ENCODE assay signal across 38 cellular contexts in the genomic region with DNA sequence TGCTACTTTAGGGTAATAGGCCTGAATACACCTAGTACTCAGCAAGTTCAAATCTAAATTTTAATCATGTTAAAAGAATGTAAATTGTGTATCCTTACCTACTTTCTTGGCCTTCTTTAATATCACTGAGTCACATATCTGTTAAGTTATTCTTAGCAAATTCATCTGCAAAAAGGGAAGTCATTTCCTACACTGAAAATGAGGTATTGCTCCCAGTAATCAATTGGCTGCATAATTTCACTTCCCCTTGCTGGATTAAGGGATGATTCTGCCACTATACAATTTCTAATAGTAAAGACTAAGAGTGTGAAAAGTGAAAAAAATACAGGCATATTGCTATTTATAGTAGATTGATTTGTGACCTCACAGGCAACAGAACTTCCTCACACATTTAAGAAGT. TPM values are rescaled to one million over a fixed set of nuclear protein-coding genes. Genes with fewer than 3 reads are reported as not detected.
A peak's percentile ranks its signal among the peaks of the same experiment; 100 is the strongest.
DNase-seq lines count a peak whose midpoint lies in the region; ATAC-seq, FAIRE-seq and TF ChIP-seq lines count a peak whose summit lies in the region.
"Had no signal": no experiment of that assay in that cellular context is flagged by ENCODE, and none has a peak within 500 bp of the region (broad histone marks: within the 10 kb centered on the region; RNA-seq: fewer than 3 reads in every experiment).

No MANE protein-coding gene starts in this region.

- H2AFZ ChIP-seq in K562 (ENCODE audit: low read depth, low read length): no peak overlapping the region

- H3K27ac ChIP-seq in K562 (ENCODE audit: extremely low read depth, low read depth, low read length): no peak overlapping the region
- H3K27ac ChIP-seq: epithelial cell of prostate, neutrophil, right lobe of liver, stomach, thyroid gland, uterus had no signal

- H3K9me1 ChIP-seq in K562 (ENCODE audit: control insufficient read depth, insufficient read depth, low read length): no peaks in the 10 kb centered on the region

- TF ChIP-seq EP300 in K562 (IDR thresholded peaks at IDR 0.05; ENCODE audit: low read length): no peak

- H3K36me3 ChIP-seq in K562 (ENCODE audit: control insufficient read depth, insufficient read depth, low read length): no peaks in the 10 kb centered on the region
- H3K36me3 ChIP-seq: neutrophil, right lobe of liver, stomach, thyroid gland, uterus had no signal

- H3K4me1 ChIP-seq in K562 (replicated peaks in 1 of 2; ENCODE audit: control insufficient read depth in 2 of 2, insufficient read depth in 2 of 2, low read length in 2 of 2): peaks cover 0 to 6% of the 10 kb centered on the region in 2 experiments; a peak in 1 of 5 replicates
- H3K4me1 ChIP-seq: right lobe of liver, uterus had no signal

- H3K36me3 Mint-ChIP-seq in naive thymus-derived CD8-positive, alpha-beta T cell: no peaks in the 10 kb centered on the region
- H3K36me3 Mint-ChIP-seq: activated CD8-positive, alpha-beta memory T cell treated with anti-CD3 and anti-CD28 coated beads, Interleukin-2, amount 10 ng/mL, durations not matched to agents 7 days and 5 days; immature natural killer cell had no signal

- H3K27me3 ChIP-seq in K562 (ENCODE audit: control insufficient read depth in 2 of 2, insufficient read depth in 2 of 2, low read length in 2 of 2): no peaks in the 10 kb centered on the region
- H3K27me3 ChIP-seq: right lobe of liver, stomach, thyroid gland, uterus had no signal

- no peak overlapping the region for H3K4me3 Mint-ChIP-seq in naive thymus-derived CD8-positive, alpha-beta T cell
- H3K4me3 Mint-ChIP-seq: activated CD8-positive, alpha-beta memory T cell treated with anti-CD3 and anti-CD28 coated beads, Interleukin-2, amount 10 ng/mL, durations not matched to agents 7 days and 5 days; activated naive CD8-positive, alpha-beta T cell treated with anti-CD3 and anti-CD28 coated beads, Interleukin-2, amount 50 U/mL, for 24 hours; CD4-positive, alpha-beta memory T cell; H9; immature natural killer cell had no signal

- peak; percentile 95 for DNase-seq in MV-4-11 (lab: John Stamatoyannopoulos, UW)
- peak; percentile 29 for DNase-seq in OCI-M1 (lab: John Stamatoyannopoulos, UW)
- DNase-seq in K562 (ENCODE audit: extremely low read depth in 1 of 4, low spot score in 3 of 4): no peak
- DNase-seq in superior temporal gyrus (ENCODE audit: extremely low spot score): no peak
- DNase-seq in NCI-H2107 treated with DMSO at 0.1 percent for 48 hours (lab: John Stamatoyannopoulos, UW; ENCODE audit: unreplicated experiment): no peak
- DNase-seq in naive thymus-derived CD8-positive, alpha-beta T cell: no peak
- DNase-seq in kidney tubule cell (ENCODE audit: low spot score): no peak
- DNase-seq: activated CD4-positive, alpha-beta T cell treated with anti-CD3 and anti-CD28 coated beads, Interleukin-2, amount 50 U/mL, for 4 hours; activated CD8-positive, alpha-beta memory T cell treated with anti-CD3 and anti-CD28 coated beads, Interleukin-2, amount 10 ng/mL, durations not matched to agents 7 days and 5 days; activated gamma-delta T cell treated with Interleukin-2 at 50 U/mL for 16 hours; activated naive CD8-positive, alpha-beta T cell treated with anti-CD3 and anti-CD28 coated beads, Interleukin-2, amount 50 U/mL, for 24 hours; activated T-cell treated with anti-CD3 and anti-CD28 coated beads, Interleukin-2, amount 50 U/mL, for 48 hours; caudate nucleus; CD4-positive, alpha-beta memory T cell; cortex of kidney; effector memory CD4-positive, alpha-beta T cell; H9; immature natural killer cell; left colon; mesenchymal stem cell; NCI-H1105 treated with DMSO at 0.1 percent for 48 hours; NCI-H1930; NCI-H524; right lobe of liver; RPMI8226; stimulated activated CD4-positive, alpha-beta T cell treated with anti-CD3 and anti-CD28 coated beads, Interleukin-2, amount 100 ng/mL, for 48 hours; stomach; thyroid gland; uterus had no signal

- H3K27me3 Mint-ChIP-seq in naive thymus-derived CD8-positive, alpha-beta T cell: peaks cover 4 to 9% (median 9%) of the 10 kb centered on the region in 5 donors

- no peaks in the 10 kb centered on the region for H3K79me2 ChIP-seq in K562 (ENCODE audit: control insufficient read depth, insufficient read depth, low read length)

- CTCF ChIA-PET in K562 (lab: Yijun Ruan, JAX; ENCODE audit: low intra/inter-chr PET ratio): no interaction called here

- POLR2A ChIA-PET in K562 (lab: Yijun Ruan, JAX): no interaction called here
- POLR2A ChIA-PET in naive thymus-derived CD8-positive, alpha-beta T cell (lab: Charles Lee): no interaction called here

- no peak overlapping the region for H3K4me3 ChIP-seq in K562
- H3K4me3 ChIP-seq: right lobe of liver, stomach, thyroid gland, uterus had no signal

- TF ChIP-seq RAD21 in K562 (CRISPR knock-in tag; conservative IDR thresholded peaks at IDR 0.05 in 1 of 2, IDR thresholded peaks at IDR 0.05 in 1 of 2): no peak

- no peak overlapping the region for H3K27ac Mint-ChIP-seq in naive thymus-derived CD8-positive, alpha-beta T cell
- H3K27ac Mint-ChIP-seq: activated CD8-positive, alpha-beta memory T cell treated with anti-CD3 and anti-CD28 coated beads, Interleukin-2, amount 10 ng/mL, durations not matched to agents 7 days and 5 days; activated naive CD8-positive, alpha-beta T cell treated with anti-CD3 and anti-CD28 coated beads, Interleukin-2, amount 50 U/mL, for 24 hours; CD4-positive, alpha-beta memory T cell; H9; immature natural killer cell had no signal

- no peaks in the 10 kb centered on the region for H3K9me3 Mint-ChIP-seq in naive thymus-derived CD8-positive, alpha-beta T cell
- H3K9me3 Mint-ChIP-seq: activated naive CD8-positive, alpha-beta T cell treated with anti-CD3 and anti-CD28 coated beads, Interleukin-2, amount 50 U/mL, for 24 hours; H9; immature natural killer cell had no signal

- no peak for TF ChIP-seq CTCF in K562 (IDR thresholded peaks at IDR 0.05 in 2 of 3, conservative IDR thresholded peaks at IDR 0.05 in 1 of 3; ENCODE audit: insufficient read depth in 2 of 3, low read depth in 1 of 3, low read length in 3 of 3)

- no peak for FAIRE-seq in K562 (lab: Jason Lieb, UNC)
- FAIRE-seq: GM12892 had no signal

- in situ Hi-C loops in K562 (cut with MboI): no loop called here

- H3K4me1 Mint-ChIP-seq in naive thymus-derived CD8-positive, alpha-beta T cell: peaks cover 3 to 24% (median 10%) of the 10 kb centered on the region in 4 donors

- no TSS peak for BruUV-seq in K562 (replicated peaks; lab: Mats Ljungman, UMichigan)

- no peak overlapping the region for H3K4me2 ChIP-seq in K562 (ENCODE audit: insufficient read depth, low read length)

- H3K9me3 ChIP-seq in K562 (replicated peaks; ENCODE audit: control insufficient read depth, insufficient read depth, low read depth, low read length): no peaks in the 10 kb centered on the region
- H3K9me3 ChIP-seq: neutrophil, stomach, thyroid gland, uterus had no signal

- intact Hi-C loops in K562 (cut with micrococcal nuclease): no loop called here

- peak; percentile 27 for ATAC-seq in GM19351 (IDR thresholded peaks at IDR 0.05; ENCODE audit: unreplicated experiment)
- ATAC-seq in K562: no peak
- no peak for ATAC-seq in naive thymus-derived CD8-positive, alpha-beta T cell
- ATAC-seq: activated CD4-positive, CD25-positive, alpha-beta regulatory T cell treated with anti-CD3 and anti-CD28 coated beads, Interleukin-2, amount 50 U/mL, for 24 hours; activated CD8-positive, alpha-beta memory T cell treated with anti-CD3 and anti-CD28 coated beads, Interleukin-2, amount 10 ng/mL, durations not matched to agents 7 days and 5 days; activated naive CD8-positive, alpha-beta T cell treated with anti-CD3 and anti-CD28 coated beads, Interleukin-2, amount 50 U/mL, for 24 hours; left colon; right lobe of liver had no signal

- no peaks in the 10 kb centered on the region for H4K20me1 ChIP-seq in K562 (replicated peaks; ENCODE audit: control insufficient read depth, insufficient read depth, low read length)

- no peak for TF ChIP-seq POLR2A in K562 (conservative IDR thresholded peaks at IDR 0.05)

- no peak overlapping the region for H3K9ac ChIP-seq in K562 (ENCODE audit: insufficient read depth in 1 of 2, low read depth in 2 of 2, low read length in 2 of 2)

TF ChIP-seq in K562, 482 proteins besides CTCF, POLR2A, EP300 and RAD21 (continues in another document):
- no peak for TF ChIP-seq THAP12 (CRISPR knock-in tag; IDR thresholded peaks at IDR 0.05)

RNA-seq across cellular contexts. Expression of gene CCDC54, which starts 47.8 kb away (rescaled TPM):
- not detected in 2 replicates for total RNA-seq in K562 (2011; cell fraction: chromatin; rRNA removed; ENCODE audit: low replicate concordance)
- not detected in 2 replicates for total RNA-seq in K562 (2011; cell fraction: nucleolus; rRNA removed)
- total RNA-seq in K562 (2011; cell fraction: nucleoplasm; rRNA removed): not detected in 2 replicates
- total RNA-seq in K562 (2014; rRNA removed) (not detected in 2 replicates), K562 (2014; rRNA removed; fragmentation: Illumina TruSeq; extraction: Trizol) (not detected in 2 replicates), K562 (2015; rRNA removed; fragmentation: Illumina TruSeq; extraction: Trizol) (not detected in 2 replicates), K562 (2021) (not detected in 2 replicates)
- polyA plus RNA-seq in K562 (2011; rRNA removed) (not detected in 2 replicates), K562 (2014; fragmentation: Illumina TruSeq; extraction: Trizol) (not detected in 2 replicates), K562 (2014; fragmentation: Nextera tagmentation; extraction: Ambion mirVana) (not detected), K562 (2014; rRNA removed) (not detected in 2 replicates)
- not detected in 2 replicates for polyA plus RNA-seq in K562 (2011; cell fraction: cytosol; rRNA removed)
- not detected in 2 replicates for polyA plus RNA-seq in K562 (2011; cell fraction: nucleus; rRNA removed)
- polyA plus RNA-seq in K562 (2012): not detected in 2 replicates
- polyA minus RNA-seq in K562 (2011; rRNA and poly(A)+ RNA removed): not detected in 2 replicates
- not detected in 2 replicates for polyA minus RNA-seq in K562 (2011; cell fraction: cytosol; rRNA and poly(A)+ RNA removed)
- polyA minus RNA-seq in K562 (2011; cell fraction: nucleus; rRNA and poly(A)+ RNA removed): not detected in 2 replicates
- not detected for total RNA-seq in naive thymus-derived CD8-positive, alpha-beta T cell
- not detected for polyA plus RNA-seq in naive thymus-derived CD8-positive, alpha-beta T cell
- total RNA-seq: A673; activated CD8-positive, alpha-beta memory T cell treated with anti-CD3 and anti-CD28 coated beads, Interleukin-2, amount 10 ng/mL, durations not matched to agents 7 days and 5 days; CD4-positive, alpha-beta memory T cell; H9; left colon; posterior vena cava; right lobe of liver; SK-MEL-5; stomach; T-helper 1 cell treated with Interleukin-12 subunit alpha and Interleukin-12 subunit beta and Interleukin-4 antibody, amounts not matched to agents 30 ng/mL and 1 ng/mL, for 36 hours; uterus had no signal
- polyA plus RNA-seq: stomach had no signal

Comparison
In these comparisons a context has a peak if more than half of its experiments do, and no peak if none do; other contexts are left out.
1. DNase-seq: peak in MV-4-11 (single experiment) and OCI-M1 (single experiment); none in K562 (0 of 4), superior temporal gyrus (single experiment), NCI-H2107 treated with DMSO at 0.1 percent for 48 hours (single experiment), naive thymus-derived CD8-positive, alpha-beta T cell (0 of 10) and kidney tubule cell (single experiment).